In genomic region chr3:151305778-151306157, GRCh38 we compare ENCODE assay signal across 15 cellular contexts. TPM values are rescaled to one million over a fixed set of nuclear protein-coding genes. Genes with fewer than 3 reads are reported as not detected.
DNase-seq lines count a peak whose midpoint lies in the region; ATAC-seq, FAIRE-seq and TF ChIP-seq lines count a peak whose summit lies in the region.
"Had no signal": no experiment of that assay in that cellular context is flagged by ENCODE, and none has a peak within 500 bp of the region (broad histone marks: within the 10 kb centered on the region; RNA-seq: fewer than 3 reads in every experiment).

No MANE protein-coding gene starts in this region.

- H3K4me1 Mint-ChIP-seq in stimulated activated naive CD8-positive, alpha-beta T cell treated with anti-CD3 and anti-CD28 coated beads, Interleukin-15, Interleukin-2, amounts not matched to agents 100 ng/mL and 50 ng/mL, for 24 hours (ENCODE audit: low read depth) = peaks cover 80% of the 10 kb centered on the region
- peaks cover 54% of the 10 kb centered on the region for H3K4me1 Mint-ChIP-seq in activated naive CD8-positive, alpha-beta T cell treated with anti-CD3 and anti-CD28 coated beads for 36 hours
- H3K4me1 Mint-ChIP-seq in WTC11 = peaks cover 48% of the 10 kb centered on the region

- H3K36me3 Mint-ChIP-seq in stimulated activated naive CD8-positive, alpha-beta T cell treated with anti-CD3 and anti-CD28 coated beads, Interleukin-15, Interleukin-2, amounts not matched to agents 100 ng/mL and 50 ng/mL, for 24 hours (ENCODE audit: low read depth) = no peaks in the 10 kb centered on the region
- peaks cover 2% of the 10 kb centered on the region for H3K36me3 Mint-ChIP-seq in activated naive CD8-positive, alpha-beta T cell treated with anti-CD3 and anti-CD28 coated beads for 36 hours
- H3K36me3 Mint-ChIP-seq in WTC11 = no peaks in the 10 kb centered on the region

- H3K27me3 ChIP-seq in keratinocyte (ENCODE audit: control insufficient read depth, extremely low read depth, insufficient read depth, low read length) = no peaks in the 10 kb centered on the region
- H3K27me3 ChIP-seq: ovary had no signal

- CTCF ChIA-PET in WTC11 (lab: Charles Lee) = interaction anchor here (0.7 to 1.9 kb wide), 5 partner anchors 9 to 138 kb away, joined by 3 to 5 read pairs (median 4); no protein-coding TSS in a partner anchor

- dilution Hi-C loops in keratinocyte (cut with MboI; ENCODE audit: extremely low pct_ligation_motif_present, low sequenced_read_pairs) = no loop called here

- no peak for DNase-seq in stimulated activated naive CD8-positive, alpha-beta T cell treated with anti-CD3 and anti-CD28 coated beads, Interleukin-15, Interleukin-2, amounts not matched to agents 100 U/mL and 50 U/mL, for 24 hours
- no peak for DNase-seq in activated naive CD8-positive, alpha-beta T cell treated with anti-CD3 and anti-CD28 coated beads for 36 hours
- DNase-seq in keratinocyte (ENCODE audit: low read depth, low spot score) (no peak), WTC11 (ENCODE audit: low spot score) (no peak)
- no peak for DNase-seq in stimulated activated CD4-positive, alpha-beta T cell treated with anti-CD3 and anti-CD28 coated beads, Interleukin-4, amount 100 ng/mL, for 1 hour
- DNase-seq: NCI-H1417 treated with DMSO at 0.1 percent for 48 hours, NCI-H526, ovary had no signal

- H3K27ac ChIP-seq in keratinocyte (ENCODE audit: control insufficient read depth, insufficient read depth, low read length) = peak overlapping the region; percentile 98
- H3K27ac ChIP-seq: ovary had no signal

- no peaks in the 10 kb centered on the region for H4K20me1 ChIP-seq in keratinocyte (ENCODE audit: control insufficient read depth, extremely low read depth, insufficient read depth, low read length)

- ATAC-seq in stimulated activated naive CD8-positive, alpha-beta T cell treated with anti-CD3 and anti-CD28 coated beads, Interleukin-15, Interleukin-2, amounts not matched to agents 100 U/mL and 50 U/mL, for 24 hours = no peak
- ATAC-seq in WTC11 = no peak
- ATAC-seq in GM19463 (IDR thresholded peaks at IDR 0.05; ENCODE audit: unreplicated experiment) = no peak
- ATAC-seq in HG03159 (IDR thresholded peaks at IDR 0.05; ENCODE audit: unreplicated experiment) = no peak

- H3K4me1 ChIP-seq in keratinocyte (ENCODE audit: control insufficient read depth, extremely low read depth, insufficient read depth, low read length) = peaks cover 85% of the 10 kb centered on the region

- H3K9me1 ChIP-seq in keratinocyte (ENCODE audit: control insufficient read depth, extremely low read depth, insufficient read depth, low read length) = no peaks in the 10 kb centered on the region

- H3K36me3 ChIP-seq in keratinocyte (ENCODE audit: control insufficient read depth in 2 of 2, extremely low read depth in 1 of 2, insufficient read depth in 2 of 2, low read length in 2 of 2) = peaks cover 6 to 14% of the 10 kb centered on the region in 2 experiments
- H3K36me3 ChIP-seq: ovary had no signal

- peak overlapping the region; percentile 40 for H3K4me3 Mint-ChIP-seq in stimulated activated naive CD8-positive, alpha-beta T cell treated with anti-CD3 and anti-CD28 coated beads, Interleukin-15, Interleukin-2, amounts not matched to agents 100 ng/mL and 50 ng/mL, for 24 hours
- H3K4me3 Mint-ChIP-seq in activated naive CD8-positive, alpha-beta T cell treated with anti-CD3 and anti-CD28 coated beads for 36 hours = peak overlapping the region; percentile 44
- H3K4me3 Mint-ChIP-seq in WTC11 = no peak overlapping the region

- FAIRE-seq in keratinocyte (lab: Jason Lieb, UNC) = no peak

- H3K27me3 Mint-ChIP-seq in stimulated activated naive CD8-positive, alpha-beta T cell treated with anti-CD3 and anti-CD28 coated beads, Interleukin-15, Interleukin-2, amounts not matched to agents 100 ng/mL and 50 ng/mL, for 24 hours = peaks cover 1% of the 10 kb centered on the region
- peaks cover 18% of the 10 kb centered on the region for H3K27me3 Mint-ChIP-seq in activated naive CD8-positive, alpha-beta T cell treated with anti-CD3 and anti-CD28 coated beads for 36 hours
- no peaks in the 10 kb centered on the region for H3K27me3 Mint-ChIP-seq in WTC11 (ENCODE audit: low read depth)

- H3K27ac Mint-ChIP-seq in stimulated activated naive CD8-positive, alpha-beta T cell treated with anti-CD3 and anti-CD28 coated beads, Interleukin-15, Interleukin-2, amounts not matched to agents 100 ng/mL and 50 ng/mL, for 24 hours = peak overlapping the region; percentile 79
- H3K27ac Mint-ChIP-seq in activated naive CD8-positive, alpha-beta T cell treated with anti-CD3 and anti-CD28 coated beads for 36 hours = peak overlapping the region; percentile 73
- H3K27ac Mint-ChIP-seq in WTC11 = no peak overlapping the region; the same call in 1 of the 2 replicates

- H3K9ac ChIP-seq in keratinocyte (ENCODE audit: control insufficient read depth, extremely low read depth, insufficient read depth, low read length) = peak overlapping the region; percentile 79

- POLR2A ChIA-PET in WTC11 (lab: Charles Lee) = no interaction called here

- TF ChIP-seq CTCF in keratinocyte (optimal IDR thresholded peaks at IDR 0.05 in 1 of 3, IDR thresholded peaks at IDR 0.05 in 1 of 3, conservative IDR thresholded peaks at IDR 0.05 in 1 of 3; ENCODE audit: extremely low read depth in 1 of 3, insufficient read depth in 2 of 3, low read length in 3 of 3) (no peak), WTC11 (IDR thresholded peaks at IDR 0.05) (no peak)

- peak overlapping the region; percentile 93 for H3K4me2 ChIP-seq in keratinocyte (ENCODE audit: control insufficient read depth, extremely low read depth, insufficient read depth, low read depth, low read length)

- no peak overlapping the region for H2AFZ ChIP-seq in keratinocyte (ENCODE audit: control insufficient read depth, low read length)

- no peaks in the 10 kb centered on the region for H3K9me3 Mint-ChIP-seq in stimulated activated naive CD8-positive, alpha-beta T cell treated with anti-CD3 and anti-CD28 coated beads, Interleukin-15, Interleukin-2, amounts not matched to agents 100 ng/mL and 50 ng/mL, for 24 hours
- H3K9me3 Mint-ChIP-seq in activated naive CD8-positive, alpha-beta T cell treated with anti-CD3 and anti-CD28 coated beads for 36 hours = no peaks in the 10 kb centered on the region
- no peaks in the 10 kb centered on the region for H3K9me3 Mint-ChIP-seq in WTC11

- peak overlapping the region in 2 of 3 experiments; percentile 49 to 62 for H3K4me3 ChIP-seq in keratinocyte (ENCODE audit: control insufficient read depth in 2 of 3, extremely low read depth in 1 of 3, insufficient read depth in 2 of 3, low read depth in 1 of 3, low read length in 3 of 3)
- H3K4me3 ChIP-seq: ovary had no signal

- no peaks in the 10 kb centered on the region for H3K9me3 ChIP-seq in keratinocyte (ENCODE audit: control insufficient read depth, low read depth, low read length)
- H3K9me3 ChIP-seq: ovary had no signal

- peaks cover 75% of the 10 kb centered on the region for H3K79me2 ChIP-seq in keratinocyte (ENCODE audit: control insufficient read depth, insufficient read depth, low read length)

RNA-seq across cellular contexts. Expression of gene GPR87, which starts 10.9 kb away (rescaled TPM):
- total RNA-seq in activated naive CD8-positive, alpha-beta T cell treated with anti-CD3 and anti-CD28 coated beads for 36 hours = not detected
- 90.0 to 109 TPM (median 106 TPM) in 3 replicates for polyA plus RNA-seq in keratinocyte
- 28.6 TPM for polyA plus RNA-seq in keratinocyte (2011; ENCODE audit: low read depth)
- 73.2 and 137 TPM in 2 replicates for polyA plus RNA-seq in keratinocyte (2011; cell fraction: cytosol; rRNA removed)
- 90.2 and 112 TPM in 2 replicates for polyA plus RNA-seq in keratinocyte (2011; cell fraction: nucleus; rRNA removed)
- polyA plus RNA-seq in keratinocyte (2012; ENCODE audit: low replicate concordance) = 61.5 and 81.1 TPM in 2 replicates
- polyA minus RNA-seq in keratinocyte = 21.8 to 63.5 TPM (median 53.6 TPM) in 3 replicates
- 28.8 TPM for polyA minus RNA-seq in keratinocyte (2011; cell fraction: cytosol; rRNA and poly(A)+ RNA removed)
- polyA minus RNA-seq in keratinocyte (2011; cell fraction: nucleus; rRNA and poly(A)+ RNA removed) = 18.7 and 35.1 TPM in 2 replicates
- total RNA-seq in WTC11 (2021) = 0.16 TPM in 1 of 3 replicates, not detected in the others
- total RNA-seq: Right ventricle myocardium inferior had no signal
- polyA plus RNA-seq: BJ, ovary had no signal

RNA-seq across cellular contexts. Expression of gene P2RY13, which starts 23.6 kb away (rescaled TPM):
- total RNA-seq in activated naive CD8-positive, alpha-beta T cell treated with anti-CD3 and anti-CD28 coated beads for 36 hours = not detected
- not detected in 3 replicates for polyA plus RNA-seq in keratinocyte
- polyA plus RNA-seq in keratinocyte (2011; ENCODE audit: low read depth) = not detected
- not detected in 2 replicates for polyA plus RNA-seq in keratinocyte (2011; cell fraction: cytosol; rRNA removed)
- not detected in 2 replicates for polyA plus RNA-seq in keratinocyte (2011; cell fraction: nucleus; rRNA removed)
- not detected in 2 replicates for polyA plus RNA-seq in keratinocyte (2012; ENCODE audit: low replicate concordance)
- not detected in 3 replicates for polyA minus RNA-seq in keratinocyte
- polyA minus RNA-seq in keratinocyte (2011; cell fraction: cytosol; rRNA and poly(A)+ RNA removed) = not detected
- not detected in 2 replicates for polyA minus RNA-seq in keratinocyte (2011; cell fraction: nucleus; rRNA and poly(A)+ RNA removed)
- not detected in 3 replicates for total RNA-seq in WTC11 (2021)
- total RNA-seq: epithelial cell of proximal tubule, G401 had no signal
- polyA plus RNA-seq: BJ had no signal

RNA-seq across cellular contexts. Expression of gene P2RY14, which starts 27.4 kb away (rescaled TPM):
- 1 to 10 TPM; 1.5 to 2.5 TPM for total RNA-seq in activated naive CD8-positive, alpha-beta T cell treated with anti-CD3 and anti-CD28 coated beads for 36 hours
- not detected in 3 replicates for polyA plus RNA-seq in keratinocyte
- polyA plus RNA-seq in keratinocyte (2011; ENCODE audit: low read depth) = not detected
- not detected in 2 replicates for polyA plus RNA-seq in keratinocyte (2011; cell fraction: cytosol; rRNA removed)
- polyA plus RNA-seq in keratinocyte (2011; cell fraction: nucleus; rRNA removed) = not detected in 2 replicates
- polyA plus RNA-seq in keratinocyte (2012; ENCODE audit: low replicate concordance) = 0.13 TPM in 1 of 2 replicates, not detected in the other
- polyA minus RNA-seq in keratinocyte = not detected in 3 replicates
- not detected for polyA minus RNA-seq in keratinocyte (2011; cell fraction: cytosol; rRNA and poly(A)+ RNA removed)
- not detected in 2 replicates for polyA minus RNA-seq in keratinocyte (2011; cell fraction: nucleus; rRNA and poly(A)+ RNA removed)
- total RNA-seq in WTC11 (2021) = 0.07 TPM in 1 of 3 replicates, not detected in the others
- total RNA-seq: epithelial cell of proximal tubule, G401 had no signal
- polyA plus RNA-seq: BJ had no signal
